ENCODE assay signal across 1 cellular context in genomic region chr5:110738812-110739651, GRCh38.
A peak's percentile ranks its signal among the peaks of the same experiment; 100 is the strongest.
TF ChIP-seq lines count a peak whose summit lies in the region.

Gene SLC25A46 (plus strand): TSS chr5:110739007. CDS start chr5:110739120, 113 bp downstream.

TF ChIP-seq in HepG2, 621 proteins besides CTCF, POLR2A, EP300 and RAD21 (continued from another document and continues in another):
- TF ChIP-seq HNF1A (IDR thresholded peaks at IDR 0.05; ENCODE audit: low read depth) (no peak; the same call in 1 of the 2 replicates), HNF1A (CRISPR knock-in tag; IDR thresholded peaks at IDR 0.05; ENCODE audit: borderline replicate concordance) (peak; percentile 55; the same call in 1 of the 2 replicates), ETV5 (CRISPR knock-in tag; IDR thresholded peaks at IDR 0.05; ENCODE audit: borderline replicate concordance) (no peak; the same call in 1 of the 2 replicates), KMT2B (CRISPR knock-in tag; IDR thresholded peaks at IDR 0.05) (peak; percentile 87), ARNT2 (CRISPR knock-in tag; IDR thresholded peaks at IDR 0.05; ENCODE audit: low read depth) (0 out of 2 replicates have a peak, but pooled peaks have one; percentile 41), AKAP8 (CRISPR knock-in tag; IDR thresholded peaks at IDR 0.05) (no peak), ZBTB49 (CRISPR knock-in tag; IDR thresholded peaks at IDR 0.05; ENCODE audit: borderline replicate concordance) (no peak), YY1 (IDR thresholded peaks at IDR 0.05; ENCODE audit: insufficient read depth, insufficient replicate concordance, low read depth, low read length) (peak; percentile 84), KAT8 (CRISPR knock-in tag; IDR thresholded peaks at IDR 0.05) (peak; percentile 97), HNF1B (CRISPR knock-in tag; IDR thresholded peaks at IDR 0.05) (peak; percentile 59), RXRA (CRISPR knock-in tag; IDR thresholded peaks at IDR 0.05) (peak; percentile 57), ZIK1 (CRISPR knock-in tag; IDR thresholded peaks at IDR 0.05; ENCODE audit: borderline replicate concordance, low read depth) (peak; percentile 53; the same call in 1 of the 2 replicates), ZNF317 (CRISPR knock-in tag; IDR thresholded peaks at IDR 0.05) (peak; percentile 71), ZNF776 (CRISPR knock-in tag; IDR thresholded peaks at IDR 0.05) (peak; percentile 41; the same call in 1 of the 2 replicates), LCORL (IDR thresholded peaks at IDR 0.05) (no peak; the same call in 1 of the 2 replicates), LCORL (CRISPR knock-in tag; IDR thresholded peaks at IDR 0.05) (peak; percentile 65), MAZ (IDR thresholded peaks at IDR 0.05; ENCODE audit: borderline replicate concordance, low read depth, low read length) (no peak), MAZ (CRISPR knock-in tag; IDR thresholded peaks at IDR 0.05; ENCODE audit: low read depth) (peak; percentile 68; the same call in 1 of the 2 replicates), ZNF773 (CRISPR knock-in tag; IDR thresholded peaks at IDR 0.05; ENCODE audit: borderline replicate concordance) (no peak; the same call in 1 of the 2 replicates), ELF1 (CRISPR knock-in tag; IDR thresholded peaks at IDR 0.05) (peak; percentile 95), ZXDC (CRISPR knock-in tag; IDR thresholded peaks at IDR 0.05) (no peak), ZNF225 (CRISPR knock-in tag; IDR thresholded peaks at IDR 0.05) (peak; percentile 75; the same call in 1 of the 2 replicates), ZNF747 (CRISPR knock-in tag; IDR thresholded peaks at IDR 0.05; ENCODE audit: borderline replicate concordance) (peak; percentile 80), ZNF891 (CRISPR knock-in tag; IDR thresholded peaks at IDR 0.05) (no peak; the same call in 1 of the 2 replicates), ZNF646 (CRISPR knock-in tag; IDR thresholded peaks at IDR 0.05) (no peak), KDM2A (CRISPR knock-in tag; IDR thresholded peaks at IDR 0.05; ENCODE audit: borderline replicate concordance, low read depth) (peak; percentile 83; the same call in 1 of the 2 replicates), ZBTB43 (CRISPR knock-in tag; conservative IDR thresholded peaks at IDR 0.05) (0 out of 2 replicates have a peak, but pooled peaks have one; percentile 41), PCBP2 (optimal IDR thresholded peaks at IDR 0.05; ENCODE audit: low read depth, low read length, poor library complexity, severe bottlenecking) (no peak), GATAD2A (CRISPR knock-in tag; IDR thresholded peaks at IDR 0.05) (no peak; the same call in 1 of the 2 replicates), HNRNPL (IDR thresholded peaks at IDR 0.05; ENCODE audit: low read depth, low read length) (0 out of 2 replicates have a peak, but pooled peaks have one; percentile 28), BHLHE40 (IDR thresholded peaks at IDR 0.05; ENCODE audit: low read length) (peak; percentile 85), ZNF350 (CRISPR knock-in tag; IDR thresholded peaks at IDR 0.05; ENCODE audit: borderline replicate concordance, low read depth) (peak; percentile 67; the same call in 1 of the 2 replicates), SNAI1 (CRISPR knock-in tag; IDR thresholded peaks at IDR 0.05; ENCODE audit: borderline replicate concordance) (no peak), MTA3 (CRISPR knock-in tag; IDR thresholded peaks at IDR 0.05) (no peak), ZNF263 (CRISPR knock-in tag; IDR thresholded peaks at IDR 0.05) (peak; percentile 30; the same call in 1 of the 2 replicates), ZSCAN29 (CRISPR knock-in tag; conservative IDR thresholded peaks at IDR 0.05) (0 out of 2 replicates have a peak, but pooled peaks have one; percentile 23), IRF2 (CRISPR knock-in tag; IDR thresholded peaks at IDR 0.05) (0 out of 2 replicates have a peak, but pooled peaks have one; percentile 34), CREB3 (CRISPR knock-in tag; IDR thresholded peaks at IDR 0.05) (no peak)
